In the genomic region with DNA sequence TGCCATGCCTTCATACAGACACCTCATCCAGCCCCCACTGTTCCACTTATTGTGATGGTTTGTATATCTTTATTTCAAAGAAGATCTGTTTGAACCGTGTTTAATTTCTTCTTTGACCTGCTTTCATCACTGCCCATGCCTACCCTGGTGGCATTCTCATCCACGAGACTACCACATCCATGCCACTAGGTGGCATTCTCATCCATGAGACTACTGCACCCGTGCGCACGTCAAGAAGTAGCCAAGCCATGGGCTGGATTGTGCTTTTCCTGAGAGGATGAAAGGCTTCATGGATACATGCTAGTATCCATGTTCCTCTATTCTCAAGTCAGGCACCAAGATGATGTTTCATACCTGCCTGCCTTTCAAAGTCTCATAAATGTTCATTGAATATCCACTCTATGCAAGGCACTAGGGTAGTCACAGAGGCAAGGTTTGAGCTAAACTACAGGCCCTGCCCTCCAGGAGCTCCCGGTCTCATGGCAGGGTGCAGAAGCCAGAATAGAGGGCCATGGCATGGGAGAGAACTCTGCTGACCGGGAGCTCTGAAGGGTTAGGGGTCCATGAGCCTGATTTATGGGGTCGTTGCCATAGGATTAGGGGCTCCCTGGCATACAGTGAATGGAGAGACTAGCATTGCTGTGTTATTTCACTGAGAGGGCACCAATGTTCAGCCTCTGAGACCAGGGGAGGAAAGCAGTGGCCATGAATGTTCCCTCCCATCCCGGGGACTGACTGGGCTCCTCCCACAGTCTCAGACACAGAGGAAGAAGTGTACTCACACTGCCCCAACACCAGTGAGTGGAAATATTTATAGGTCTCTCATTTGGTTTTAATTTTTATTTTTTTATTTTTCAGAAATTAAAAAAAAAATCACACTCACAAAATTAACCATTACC, we compare ENCODE assay signal across 9 cellular contexts. TPM values are rescaled to one million over a fixed set of nuclear protein-coding genes. Genes with fewer than 3 reads are reported as not detected.
DNase-seq lines count a peak whose midpoint lies in the region; ATAC-seq, FAIRE-seq and TF ChIP-seq lines count a peak whose summit lies in the region.
"Had no signal": no experiment of that assay in that cellular context is flagged by ENCODE, and none has a peak within 500 bp of the region (broad histone marks: within the 10 kb centered on the region; RNA-seq: fewer than 3 reads in every experiment).

No MANE protein-coding gene starts in this region.

- TF ChIP-seq EP300 in A549 (IDR thresholded peaks at IDR 0.05): no peak

- H3K27ac ChIP-seq in A549: peak overlapping the region in 1 of 2 experiments; percentile 66; a peak in 3 of 6 replicates

- POLR2A ChIA-PET in A549 (lab: Yijun Ruan, JAX): interaction anchor here (1.0 kb wide), 1 partner anchor 402 kb away, joined by 3 read pairs; no protein-coding TSS in a partner anchor

- H3K27ac Mint-ChIP-seq in activated naive CD8-positive, alpha-beta T cell treated with anti-CD3 and anti-CD28 coated beads for 36 hours: no peak overlapping the region

- no peaks in the 10 kb centered on the region for H3K9me3 ChIP-seq in A549

- H3K27me3 Mint-ChIP-seq in activated naive CD8-positive, alpha-beta T cell treated with anti-CD3 and anti-CD28 coated beads for 36 hours: no peaks in the 10 kb centered on the region

- no peak for TF ChIP-seq POLR2A in A549 (IDR thresholded peaks at IDR 0.05; ENCODE audit: low read length)

- H3K4me3 ChIP-seq in A549: no peak overlapping the region

- no peaks in the 10 kb centered on the region for H3K9me3 Mint-ChIP-seq in activated naive CD8-positive, alpha-beta T cell treated with anti-CD3 and anti-CD28 coated beads for 36 hours

- H3K36me3 Mint-ChIP-seq in activated naive CD8-positive, alpha-beta T cell treated with anti-CD3 and anti-CD28 coated beads for 36 hours: peaks cover 8% of the 10 kb centered on the region

- H3K4me1 ChIP-seq in A549: peaks cover 19% of the 10 kb centered on the region; the same call in 2 of the 3 replicates

- TF ChIP-seq CTCF in A549 (IDR thresholded peaks at IDR 0.05): peak; percentile 80

- CTCF ChIA-PET in A549 (lab: Yijun Ruan, JAX): interaction anchor here (0.6 to 2.4 kb wide), 18 partner anchors 9 to 715 kb away, joined by 3 to 13 read pairs (median 4); a partner anchor contains a TSS

- ATAC-seq in A549 (peak; percentile 100), HG02610 (IDR thresholded peaks at IDR 0.05; ENCODE audit: unreplicated experiment) (peak; percentile 51), Right ventricle myocardium superior (ENCODE audit: poor library complexity) (peak; percentile 81), HG02981 (IDR thresholded peaks at IDR 0.05; ENCODE audit: unreplicated experiment) (no peak)

- 33% methylated on average over 8 of the region's 9 CpGs for WGBS in A549 (ENCODE audit: missing lambda C conversion rate)

- FAIRE-seq in A549 (lab: Jason Lieb, UNC): peak; percentile 98
- peak; percentile 87 for FAIRE-seq in G401.6 (lab: Jason Lieb, UNC)

- TF ChIP-seq RAD21 in A549 (conservative IDR thresholded peaks at IDR 0.05 in 1 of 2, IDR thresholded peaks at IDR 0.05 in 1 of 2): peak; percentile 90 to 93

- peak; percentile 51 to 69 for DNase-seq in A549 (ENCODE audit: low read depth in 1 of 2, low spot score in 1 of 2)
- DNase-seq in NCI-H2196 (lab: John Stamatoyannopoulos, UW; ENCODE audit: unreplicated experiment): peak; percentile 42
- DNase-seq in activated naive CD8-positive, alpha-beta T cell treated with anti-CD3 and anti-CD28 coated beads for 36 hours: peak; percentile 8
- DNase-seq in Right ventricle myocardium superior: no peak
- DNase-seq in putamen (ENCODE audit: low spot score): peak; percentile 55

- intact Hi-C loops in Right ventricle myocardium superior (cut with DNase I): loop anchor here (10.0 kb wide), 1 partner anchor 522 kb away; no protein-coding TSS in a partner anchor

- peak overlapping the region; percentile 19; the same call in 1 of the 3 replicates for H3K4me2 ChIP-seq in A549

- no peak overlapping the region for H3K4me3 Mint-ChIP-seq in activated naive CD8-positive, alpha-beta T cell treated with anti-CD3 and anti-CD28 coated beads for 36 hours

- H3K4me1 Mint-ChIP-seq in activated naive CD8-positive, alpha-beta T cell treated with anti-CD3 and anti-CD28 coated beads for 36 hours: no peaks in the 10 kb centered on the region

TF ChIP-seq in A549, 52 proteins besides CTCF, POLR2A, EP300 and RAD21:
- no peak for TF ChIP-seq NR3C1 (IDR thresholded peaks at IDR 0.05)
- TF ChIP-seq EHMT2 (IDR thresholded peaks at IDR 0.05; ENCODE audit: low read depth): no peak
- TF ChIP-seq, protein P1, sequence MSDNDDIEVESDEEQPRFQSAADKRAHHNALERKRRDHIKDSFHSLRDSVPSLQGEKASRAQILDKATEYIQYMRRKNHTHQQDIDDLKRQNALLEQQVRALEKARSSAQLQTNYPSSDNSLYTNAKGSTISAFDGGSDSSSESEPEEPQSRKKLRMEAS (IDR thresholded peaks at IDR 0.05): peak; percentile 46; the same call in 1 of the 2 replicates
- TF ChIP-seq RARB (CRISPR knock-in tag; IDR thresholded peaks at IDR 0.05): no peak
- peak; percentile 80 for TF ChIP-seq SMC3 (IDR thresholded peaks at IDR 0.05)
- TF ChIP-seq, protein P2, sequence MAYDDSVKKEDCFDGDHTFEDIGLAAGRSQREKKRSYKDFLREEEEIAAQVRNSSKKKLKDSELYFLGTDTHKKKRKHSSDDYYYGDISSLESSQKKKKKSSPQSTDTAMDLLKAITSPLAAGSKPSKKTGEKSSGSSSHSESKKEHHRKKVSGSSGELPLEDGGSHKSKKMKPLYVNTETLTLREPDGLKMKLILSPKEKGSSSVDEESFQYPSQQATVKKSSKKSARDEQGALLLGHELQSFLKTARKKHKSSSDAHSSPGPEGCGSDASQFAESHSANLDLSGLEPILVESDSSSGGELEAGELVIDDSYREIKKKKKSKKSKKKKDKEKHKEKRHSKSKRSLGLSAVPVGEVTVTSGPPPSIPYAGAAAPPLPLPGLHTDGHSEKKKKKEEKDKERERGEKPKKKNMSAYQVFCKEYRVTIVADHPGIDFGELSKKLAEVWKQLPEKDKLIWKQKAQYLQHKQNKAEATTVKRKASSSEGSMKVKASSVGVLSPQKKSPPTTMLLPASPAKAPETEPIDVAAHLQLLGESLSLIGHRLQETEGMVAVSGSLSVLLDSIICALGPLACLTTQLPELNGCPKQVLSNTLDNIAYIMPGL (CRISPR knock-in tag; IDR thresholded peaks at IDR 0.05; ENCODE audit: borderline replicate concordance): no peak
- no peak for TF ChIP-seq ZC3H11A (IDR thresholded peaks at IDR 0.05)
- TF ChIP-seq ZSCAN20 (CRISPR knock-in tag; IDR thresholded peaks at IDR 0.05): no peak
- no peak for TF ChIP-seq CEBPB (IDR thresholded peaks at IDR 0.05)
- TF ChIP-seq EHF (CRISPR knock-in tag; IDR thresholded peaks at IDR 0.05): no peak
- TF ChIP-seq, protein P3, sequence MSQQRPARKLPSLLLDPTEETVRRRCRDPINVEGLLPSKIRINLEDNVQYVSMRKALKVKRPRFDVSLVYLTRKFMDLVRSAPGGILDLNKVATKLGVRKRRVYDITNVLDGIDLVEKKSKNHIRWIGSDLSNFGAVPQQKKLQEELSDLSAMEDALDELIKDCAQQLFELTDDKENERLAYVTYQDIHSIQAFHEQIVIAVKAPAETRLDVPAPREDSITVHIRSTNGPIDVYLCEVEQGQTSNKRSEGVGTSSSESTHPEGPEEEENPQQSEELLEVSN (IDR thresholded peaks at IDR 0.05; ENCODE audit: borderline replicate concordance, low read depth): no peak
- TF ChIP-seq HOXB13 (CRISPR knock-in tag; IDR thresholded peaks at IDR 0.05; ENCODE audit: low read depth): no peak
- TF ChIP-seq NFE2L2 (conservative IDR thresholded peaks at IDR 0.05; ENCODE audit: low read length): no peak
- no peak for TF ChIP-seq FOXS1 (CRISPR knock-in tag; IDR thresholded peaks at IDR 0.05)
- TF ChIP-seq JUN (IDR thresholded peaks at IDR 0.05): no peak
- no peak for TF ChIP-seq BHLHE40 (IDR thresholded peaks at IDR 0.05; ENCODE audit: low read depth, low read length)

RNA-seq across cellular contexts. Expression of a gene that starts 24.8 kb away (rescaled TPM):
- polyA plus RNA-seq in A549 (2011; rRNA removed): 60.9 and 61.7 TPM in 2 replicates
- polyA plus RNA-seq in A549 (2012; cell fraction: cytosol; rRNA removed): 53.2 and 55.3 TPM in 2 replicates
- 55.8 and 57.6 TPM in 2 replicates for polyA plus RNA-seq in A549 (2012; cell fraction: nucleus; rRNA removed)
- polyA plus RNA-seq in A549 (2017; fragmentation: RNase III; extraction: RNeasy Plus Mini Kit Qiagen cat#74134 plus additional on column Dnase treatment): 34.0 to 37.7 TPM (median 34.5 TPM) in 3 replicates
- polyA minus RNA-seq in A549 (2011; rRNA and poly(A)+ RNA removed): 25.0 and 27.7 TPM in 2 replicates
- total RNA-seq in activated naive CD8-positive, alpha-beta T cell treated with anti-CD3 and anti-CD28 coated beads for 36 hours: 10 to 100 TPM; 42.4 to 47.8 TPM
- total RNA-seq in Right ventricle myocardium superior: 21.8 TPM

RNA-seq across cellular contexts. Expression of a gene that starts 33.7 kb away (rescaled TPM):
- polyA plus RNA-seq in A549 (2011; rRNA removed) (not detected in 2 replicates), A549 (2017; fragmentation: RNase III; extraction: RNeasy Plus Mini Kit Qiagen cat#74134 plus additional on column Dnase treatment) (not detected in 3 replicates)
- not detected in 2 replicates for polyA plus RNA-seq in A549 (2012; cell fraction: cytosol; rRNA removed)
- not detected in 2 replicates for polyA plus RNA-seq in A549 (2012; cell fraction: nucleus; rRNA removed)
- not detected in 2 replicates for polyA minus RNA-seq in A549 (2011; rRNA and poly(A)+ RNA removed)
- not detected for total RNA-seq in activated naive CD8-positive, alpha-beta T cell treated with anti-CD3 and anti-CD28 coated beads for 36 hours
- not detected for total RNA-seq in Right ventricle myocardium superior
- total RNA-seq: mononuclear cell had no signal
